In genomic region chr17:68302066-68302564, GRCh38 we compare ENCODE assay signal across 15 cellular contexts. TPM values are rescaled to one million over a fixed set of nuclear protein-coding genes. Genes with fewer than 3 reads are reported as not detected.
A peak's percentile ranks its signal among the peaks of the same experiment; 100 is the strongest.
DNase-seq lines count a peak whose midpoint lies in the region; ATAC-seq and TF ChIP-seq lines count a peak whose summit lies in the region.
"Had no signal": no experiment of that assay in that cellular context is flagged by ENCODE, and none has a peak within 500 bp of the region (broad histone marks: within the 10 kb centered on the region; RNA-seq: fewer than 3 reads in every experiment).

No MANE protein-coding gene starts in this region.

- peaks cover 11% of the 10 kb centered on the region for H3K9me3 Mint-ChIP-seq in WTC11
- H3K9me3 Mint-ChIP-seq: activated B cell treated with CpG ODN at 0.5 μM for 24 hours; stimulated activated memory B cell treated with anti-CD40 and anti-IgM and Interleukin-4, amounts not matched to agents 10 μg/mL and 1 μg/mL and 100 μg/mL, for 72 hours had no signal

- no peak overlapping the region for H3K4me3 ChIP-seq in BLaER1
- H3K4me3 ChIP-seq: SJSA1 had no signal

- H3K27ac Mint-ChIP-seq in WTC11: peak overlapping the region; percentile 54
- H3K27ac Mint-ChIP-seq: activated B cell treated with CpG ODN at 0.5 μM for 24 hours; stimulated activated memory B cell treated with anti-CD40 and anti-IgM and Interleukin-4, amounts not matched to agents 10 μg/mL and 1 μg/mL and 100 μg/mL, for 72 hours had no signal

- peak overlapping the region; percentile 15; the same call in 1 of the 2 replicates for H3K4me2 ChIP-seq in BLaER1
- H3K4me2 ChIP-seq: KMS-11 had no signal

- peak; percentile 87 for DNase-seq in NCI-H146 treated with DMSO at 0.1 percent for 48 hours (lab: John Stamatoyannopoulos, UW; ENCODE audit: unreplicated experiment)
- DNase-seq in WTC11 (ENCODE audit: low spot score): no peak
- peak; percentile 67 for DNase-seq in iris pigment epithelial cell (ENCODE audit: low read depth)
- DNase-seq in foreskin melanocyte: no peak
- DNase-seq in GM19238 (ENCODE audit: insufficient read length, low spot score): no peak
- no peak for DNase-seq in COLO829 (ENCODE audit: low spot score)
- DNase-seq: activated B cell treated with CpG ODN at 0.5 μM for 24 hours; aorta; stimulated activated CD4-positive, alpha-beta T cell treated with anti-CD3 and anti-CD28 coated beads, Interleukin-2, amount 100 ng/mL, for 48 hours had no signal

- no peaks in the 10 kb centered on the region; the same call in 1 of the 2 replicates for H3K36me3 Mint-ChIP-seq in WTC11

- H3K9me3 ChIP-seq in BLaER1: no peaks in the 10 kb centered on the region
- H3K9me3 ChIP-seq: SJSA1 had no signal

- H3K4me1 ChIP-seq in BLaER1: peaks cover 25% of the 10 kb centered on the region
- H3K4me1 ChIP-seq: SJSA1 had no signal

- ATAC-seq in WTC11 (peak; percentile 43), GM19395 (IDR thresholded peaks at IDR 0.05; ENCODE audit: unreplicated experiment) (no peak)
- ATAC-seq: stimulated activated memory B cell treated with anti-CD40 and anti-IgM and Interleukin-4, amounts not matched to agents 10 μg/mL and 1 μg/mL and 100 μg/mL, for 72 hours had no signal

- H3K27ac ChIP-seq in BLaER1: no peak overlapping the region
- H3K27ac ChIP-seq: epithelial cell of prostate, KMS-11, SJSA1 had no signal

- POLR2A ChIA-PET in WTC11 (lab: Charles Lee): interaction anchor here (1.1 kb wide), 1 partner anchor 11 kb away, joined by 3 read pairs; the partner anchor contains the start of genes ARSG and SLC16A6

- H3K9ac ChIP-seq in BLaER1: no peak overlapping the region
- H3K9ac ChIP-seq: KMS-11 had no signal

- no peaks in the 10 kb centered on the region for H3K36me3 ChIP-seq in BLaER1
- H3K36me3 ChIP-seq: SJSA1 had no signal

- peaks cover 19% of the 10 kb centered on the region for H3K4me1 Mint-ChIP-seq in WTC11
- H3K4me1 Mint-ChIP-seq: activated B cell treated with CpG ODN at 0.5 μM for 24 hours had no signal

- TF ChIP-seq CTCF in WTC11 (IDR thresholded peaks at IDR 0.05): no peak

- H4K20me1 ChIP-seq in BLaER1: no peaks in the 10 kb centered on the region

- CTCF ChIA-PET in WTC11 (lab: Charles Lee): interaction anchor here (1.0 to 1.1 kb wide), 2 partner anchors 39 to 97 kb away, joined by 4 to 5 read pairs; no protein-coding TSS in a partner anchor

- H3K27me3 ChIP-seq in BLaER1: no peaks in the 10 kb centered on the region

- no peaks in the 10 kb centered on the region for H3K27me3 Mint-ChIP-seq in WTC11 (ENCODE audit: low read depth)
- H3K27me3 Mint-ChIP-seq: activated B cell treated with CpG ODN at 0.5 μM for 24 hours; stimulated activated memory B cell treated with anti-CD40 and anti-IgM and Interleukin-4, amounts not matched to agents 10 μg/mL and 1 μg/mL and 100 μg/mL, for 72 hours had no signal

- H3K4me3 Mint-ChIP-seq in WTC11: peak overlapping the region; percentile 1; the same call in 1 of the 2 replicates
- H3K4me3 Mint-ChIP-seq: activated B cell treated with CpG ODN at 0.5 μM for 24 hours; stimulated activated memory B cell treated with anti-CD40 and anti-IgM and Interleukin-4, amounts not matched to agents 10 μg/mL and 1 μg/mL and 100 μg/mL, for 72 hours had no signal

TF ChIP-seq in WTC11, 78 proteins besides CTCF, POLR2A, EP300 and RAD21:
- TF ChIP-seq ATF2 (CRISPR knock-in tag; IDR thresholded peaks at IDR 0.05; ENCODE audit: borderline replicate concordance, low read depth): no peak
- TF ChIP-seq USF2 (CRISPR knock-in tag; IDR thresholded peaks at IDR 0.05): peak; percentile 28

RNA-seq across cellular contexts. Expression of gene ARSG, which starts 10.8 kb away (rescaled TPM):
- total RNA-seq in WTC11 (2021): 6.9 to 7.9 TPM (median 7.5 TPM) in 3 replicates
- total RNA-seq: SJSA1 had no signal

RNA-seq across cellular contexts. Expression of gene SLC16A6, which starts 11.2 kb away (rescaled TPM):
- total RNA-seq in WTC11 (2021): 0.14 to 0.22 TPM (median 0.16 TPM) in 3 replicates
- total RNA-seq: SJSA1 had no signal

RNA-seq across cellular contexts. Expression of gene AMZ2, which starts 54.3 kb away (rescaled TPM):
- total RNA-seq in WTC11 (2021): 54.6 to 79.0 TPM (median 73.6 TPM) in 3 replicates

Comparison
In these comparisons a context has a peak if more than half of its experiments do, and no peak if none do; other contexts are left out.
1. DNase-seq: peak in NCI-H146 treated with DMSO at 0.1 percent for 48 hours (single experiment) and iris pigment epithelial cell (single experiment); none in WTC11 (single experiment), foreskin melanocyte (single experiment), GM19238 (single experiment) and COLO829 (single experiment).